In genomic region chr4:183533698-183534097, GRCh38 we compare ENCODE assay signal across 25 cellular contexts. TPM values are rescaled to one million over a fixed set of nuclear protein-coding genes. Genes with fewer than 3 reads are reported as not detected.
DNase-seq lines count a peak whose midpoint lies in the region; ATAC-seq, FAIRE-seq and TF ChIP-seq lines count a peak whose summit lies in the region.
"Had no signal": no experiment of that assay in that cellular context is flagged by ENCODE, and none has a peak within 500 bp of the region (broad histone marks: within the 10 kb centered on the region; RNA-seq: fewer than 3 reads in every experiment).

No MANE protein-coding gene starts in this region.

- H3K79me2 ChIP-seq in H9 (ENCODE audit: insufficient read depth, low read length) (no peaks in the 10 kb centered on the region), H1 (ENCODE audit: control insufficient read depth in 1 of 2, insufficient read depth in 2 of 2, low read length in 2 of 2) (no peaks in the 10 kb centered on the region)

- no peak overlapping the region for H3K27ac ChIP-seq in H9 (ENCODE audit: insufficient read length, low read depth, low read length)
- H3K27ac ChIP-seq in H1 (ENCODE audit: low read depth, low read length): no peak overlapping the region
- H3K27ac ChIP-seq in testis: no peak overlapping the region
- H3K27ac ChIP-seq: A549; BLaER1 treated with 17β-estradiol and CSF1 and Interleukin-3, amounts not matched to agents 10 nM and 100 nM; HL-60; Peyer's patch; SK-N-MC had no signal

- no peaks in the 10 kb centered on the region for H4K20me1 ChIP-seq in H9 (ENCODE audit: control insufficient read depth, insufficient read depth, insufficient read length)
- no peaks in the 10 kb centered on the region for H4K20me1 ChIP-seq in H1 (replicated peaks in 1 of 2; ENCODE audit: control insufficient read depth in 1 of 2, insufficient read depth in 2 of 2, low read length in 2 of 2)
- H4K20me1 ChIP-seq: BLaER1 treated with 17β-estradiol and CSF1 and Interleukin-3, amounts not matched to agents 10 nM and 100 nM had no signal

- H2AK5ac ChIP-seq in H9 (ENCODE audit: insufficient read length, low read length) (no peak overlapping the region), H1 (ENCODE audit: low read depth, low read length) (no peak overlapping the region)

- H3T11ph ChIP-seq in H9 (ENCODE audit: low read length): no peak overlapping the region

- H3K79me1 ChIP-seq in H9 (ENCODE audit: insufficient read depth, low read depth, low read length, poor library complexity, severe bottlenecking) (no peaks in the 10 kb centered on the region), H1 (ENCODE audit: low read depth, low read length) (no peaks in the 10 kb centered on the region)

- H3K4me3 Mint-ChIP-seq in H9: no peak overlapping the region
- H3K4me3 Mint-ChIP-seq: CD4-positive, alpha-beta T cell; T-helper 1 cell treated with Interleukin-12 subunit alpha and Interleukin-12 subunit beta and Interleukin-4 antibody, amounts not matched to agents 30 μg/mL and 1 μg/mL, for 36 hours had no signal

- peak; percentile 15 for DNase-seq in GM03348 (ENCODE audit: low spot score)
- DNase-seq in H9: peak; percentile 42
- peak in 1 of 2 experiments; percentile 10 for DNase-seq in H1 (ENCODE audit: low read depth in 1 of 2, low spot score in 2 of 2)
- DNase-seq in testis: no peak
- DNase-seq in posterior vena cava (ENCODE audit: low spot score): no peak
- DNase-seq: AML-193; CD4-positive, alpha-beta T cell; DMS53; KG1; MG63; NCI-H2029; NCI-H446; NCI-H524 treated with DMSO at 0.1 percent for 48 hours; Peyer's patch; SIG-M5 had no signal

- CTCF ChIA-PET in H1 (lab: Charles Lee; ENCODE audit: partially characterized antibody): interaction anchor here (0.9 to 1.4 kb wide), 4 partner anchors 19 to 80 kb away, joined by 3 to 4 read pairs (median 3); no protein-coding TSS in a partner anchor

- no peak overlapping the region for H2AFZ ChIP-seq in H9 (ENCODE audit: low read length)
- H2AFZ ChIP-seq in H1 (ENCODE audit: low read length): no peak overlapping the region

- no peaks in the 10 kb centered on the region for H3K23me2 ChIP-seq in H9 (ENCODE audit: insufficient read length, low read depth, low read length, poor library complexity, severe bottlenecking)
- H3K23me2 ChIP-seq in H1 (ENCODE audit: low read depth, low read length): no peaks in the 10 kb centered on the region; the same call in 1 of the 2 replicates

- H3K56ac ChIP-seq in H9 (ENCODE audit: insufficient read length, low read depth, low read length): no peak overlapping the region
- H3K56ac ChIP-seq in H1 (replicated peaks; ENCODE audit: insufficient read length, low read depth, low read length): no peak overlapping the region

- TF ChIP-seq CTCF in H9 (conservative IDR thresholded peaks at IDR 0.05) (no peak), H1 (IDR thresholded peaks at IDR 0.05; ENCODE audit: control extremely low read depth in 1 of 3, insufficient read depth in 1 of 3, low read depth in 1 of 3, low read length in 3 of 3) (peak in 2 of 3 experiments; percentile 10 to 25; a peak in 2 of 4 replicates), testis (IDR thresholded peaks at IDR 0.05) (no peak)

- H3K23ac ChIP-seq in H9 (ENCODE audit: insufficient read length, low read depth, low read length) (no peak overlapping the region), H1 (ENCODE audit: insufficient read length) (no peak overlapping the region)

- no peak overlapping the region for H3K18ac ChIP-seq in H9 (ENCODE audit: insufficient read length, low read depth, low read length)
- H3K18ac ChIP-seq in H1 (ENCODE audit: extremely low read depth, low read length): no peak overlapping the region

- H2BK5ac ChIP-seq in H9 (ENCODE audit: insufficient read length, low read length): no peak overlapping the region
- no peak overlapping the region for H2BK5ac ChIP-seq in H1 (ENCODE audit: low read depth, low read length)

- no peak overlapping the region for H3K4me3 ChIP-seq in H1 (ENCODE audit: extremely low read depth in 1 of 4, insufficient read depth in 2 of 4, low read depth in 3 of 4, low read length in 4 of 4)
- H3K4me3 ChIP-seq in testis: peak overlapping the region; percentile 5 to 14
- H3K4me3 ChIP-seq: A549; BLaER1 treated with 17β-estradiol and CSF1 and Interleukin-3, amounts not matched to agents 10 nM and 100 nM; GM12878; MG63; Peyer's patch; SK-N-MC had no signal

- no peaks in the 10 kb centered on the region for H3K9me3 Mint-ChIP-seq in H9
- H3K9me3 Mint-ChIP-seq: CD4-positive, alpha-beta T cell; T-helper 1 cell treated with Interleukin-12 subunit alpha and Interleukin-12 subunit beta and Interleukin-4 antibody, amounts not matched to agents 30 μg/mL and 1 μg/mL, for 36 hours had no signal

- no peak for FAIRE-seq in H1 (lab: Jason Lieb, UNC)
- FAIRE-seq: A549, D721Med, G401.6, GM12878 had no signal

- H3K27ac Mint-ChIP-seq in H9: no peak overlapping the region
- H3K27ac Mint-ChIP-seq: CD4-positive, alpha-beta T cell; T-helper 1 cell treated with Interleukin-12 subunit alpha and Interleukin-12 subunit beta and Interleukin-4 antibody, amounts not matched to agents 30 μg/mL and 1 μg/mL, for 36 hours had no signal

- H2BK15ac ChIP-seq in H9 (ENCODE audit: low read depth, low read length): no peak overlapping the region
- H2BK15ac ChIP-seq in H1 (ENCODE audit: low read length): no peak overlapping the region

- TF ChIP-seq RAD21 in H1 (IDR thresholded peaks at IDR 0.05 in 1 of 2, conservative IDR thresholded peaks at IDR 0.05 in 1 of 2; ENCODE audit: low read depth in 2 of 2, low read length in 2 of 2): peak in 1 of 2 experiments; percentile 18; a peak in 1 of 4 replicates

- ATAC-seq in HG03095 (IDR thresholded peaks at IDR 0.05; ENCODE audit: unreplicated experiment) (no peak), HG02623 (IDR thresholded peaks at IDR 0.05; ENCODE audit: unreplicated experiment) (no peak)
- ATAC-seq: A549, GM12878 had no signal

- no peaks in the 10 kb centered on the region for H3K36me3 ChIP-seq in H1 (ENCODE audit: control insufficient read depth in 2 of 4, insufficient read depth in 4 of 4, low read length in 3 of 4)
- no peaks in the 10 kb centered on the region for H3K36me3 ChIP-seq in testis (ENCODE audit: low read depth, missing control alignments)
- H3K36me3 ChIP-seq: BLaER1 treated with 17β-estradiol and CSF1 and Interleukin-3, amounts not matched to agents 10 nM and 100 nM; MG63; Peyer's patch had no signal

- H2BK20ac ChIP-seq in H9 (ENCODE audit: low read depth, low read length, poor library complexity, severe bottlenecking) (no peak overlapping the region), H1 (ENCODE audit: low read length) (no peak overlapping the region)

- H3K4me1 ChIP-seq in H9 (ENCODE audit: insufficient read depth, low read length): no peaks in the 10 kb centered on the region; the same call in 1 of the 2 replicates
- H3K4me1 ChIP-seq in H1 (replicated peaks in 1 of 4; ENCODE audit: control insufficient read depth in 3 of 4, insufficient read depth in 4 of 4, low read length in 3 of 4): peaks cover 0 to 4% (median 1%) of the 10 kb centered on the region in 4 experiments; a peak in 3 of 7 replicates
- no peaks in the 10 kb centered on the region for H3K4me1 ChIP-seq in testis
- H3K4me1 ChIP-seq: A549, Peyer's patch had no signal

- TF ChIP-seq POLR2A in H1 (IDR thresholded peaks at IDR 0.05; ENCODE audit: control extremely low read depth in 1 of 2, low read depth in 2 of 2, low read length in 2 of 2) (no peak), testis (IDR thresholded peaks at IDR 0.05) (no peak)

- no peak overlapping the region for H3K9ac ChIP-seq in H9 (ENCODE audit: extremely low read depth, insufficient read length, low read length)
- no peak overlapping the region for H3K9ac ChIP-seq in H1 (replicated peaks in 1 of 4; ENCODE audit: extremely low read depth in 1 of 4, low read depth in 3 of 4, low read length in 3 of 4)
- H3K9ac ChIP-seq: BLaER1 treated with 17β-estradiol and CSF1 and Interleukin-3, amounts not matched to agents 10 nM and 100 nM had no signal

- H4K91ac ChIP-seq in H9 (ENCODE audit: insufficient read length, low read depth, low read length) (no peak overlapping the region), H1 (replicated peaks; ENCODE audit: insufficient read length, low read length) (no peak overlapping the region)

- H3K9me3 ChIP-seq in H9 (ENCODE audit: control insufficient read depth, low read depth, low read length) (no peaks in the 10 kb centered on the region), H1 (ENCODE audit: insufficient read depth in 2 of 2, low read depth in 1 of 2, low read length in 1 of 2) (no peaks in the 10 kb centered on the region), testis (no peaks in the 10 kb centered on the region)
- H3K9me3 ChIP-seq: A549; BLaER1 treated with 17β-estradiol and CSF1 and Interleukin-3, amounts not matched to agents 10 nM and 100 nM; MG63; Peyer's patch had no signal

- H3K27me3 ChIP-seq in H9 (ENCODE audit: insufficient read depth, low read length) (no peaks in the 10 kb centered on the region), H1 (replicated peaks in 1 of 4; ENCODE audit: control insufficient read depth in 3 of 4, extremely low read depth in 1 of 4, insufficient read depth in 3 of 4, low read length in 3 of 4) (no peaks in the 10 kb centered on the region; a peak in 1 of 7 replicates), testis (no peaks in the 10 kb centered on the region)
- H3K27me3 ChIP-seq: BLaER1 treated with 17β-estradiol and CSF1 and Interleukin-3, amounts not matched to agents 10 nM and 100 nM; MG63; Peyer's patch had no signal

- H2BK12ac ChIP-seq in H9 (ENCODE audit: insufficient read length, low read depth, low read length) (no peak overlapping the region), H1 (ENCODE audit: low read depth, low read length) (no peak overlapping the region)

- H3K4me1 Mint-ChIP-seq in H9: peaks cover 10 to 11% of the 10 kb centered on the region in 2 experiments

- no peak overlapping the region for H3K4ac ChIP-seq in H9 (ENCODE audit: low read depth, low read length)
- no peak overlapping the region for H3K4ac ChIP-seq in H1 (replicated peaks; ENCODE audit: insufficient read length, low read depth, low read length)

- H4K5ac ChIP-seq in H9 (ENCODE audit: insufficient read length, low read depth, low read length): no peak overlapping the region
- H4K5ac ChIP-seq in H1 (ENCODE audit: insufficient read length, low read depth, low read length): no peak overlapping the region

- H4K8ac ChIP-seq in H9 (replicated peaks; ENCODE audit: insufficient read length, low read depth, low read length): no peak overlapping the region
- no peak overlapping the region for H4K8ac ChIP-seq in H1 (ENCODE audit: extremely low read depth, insufficient read depth, low read length)

- WGBS in H9 (ENCODE audit: extremely low coverage, insufficient read length, low lambda C conversion rate): no CpG with 5 or more reads among the region's 23 CpGs
- 80% methylated on average over 18 of the region's 23 CpGs; no CpG with 5 or more reads in 1 of the 2 experiments for WGBS in H1 (ENCODE audit: extremely low coverage in 1 of 2, insufficient coverage in 1 of 2, insufficient read length in 1 of 2, insufficient replicate concordance in 2 of 2, low coverage in 1 of 2, low lambda C conversion rate in 2 of 2, missing lambda C conversion rate in 1 of 2), 2 experiments
- WGBS in testis, 2 donors: 45 to 55% methylated on average over 21 to 23 of the region's 23 CpGs

- no peaks in the 10 kb centered on the region; the same call in 1 of the 2 replicates for H3K27me3 Mint-ChIP-seq in H9 (ENCODE audit: low read depth)

- H2BK120ac ChIP-seq in H9 (ENCODE audit: low read depth, low read length, poor library complexity, severe bottlenecking) (no peak overlapping the region), H1 (replicated peaks; ENCODE audit: low read depth, low read length) (no peak overlapping the region)

- intact Hi-C loops in testis (cut with DNase I; ENCODE audit: low total_unique reads): no loop called here
- intact Hi-C loops in posterior vena cava (cut with DNase I): no loop called here

- no peak for TF ChIP-seq EP300 in H1 (IDR thresholded peaks at IDR 0.05; ENCODE audit: borderline replicate concordance in 1 of 2, low read depth in 2 of 2, low read length in 2 of 2)

- POLR2A ChIA-PET in H1 (lab: Charles Lee; ENCODE audit: partially characterized antibody): interaction anchor here (1.4 to 2.8 kb wide), 2 partner anchors 9 to 28 kb away, joined by 4 to 10 read pairs; partner anchors contain the start of gene ING2

- no peak overlapping the region for H3K4me2 ChIP-seq in H9 (ENCODE audit: insufficient read depth, insufficient read length, low read length)
- H3K4me2 ChIP-seq in H1 (ENCODE audit: insufficient read depth in 1 of 2, low read depth in 2 of 2, low read length in 2 of 2): no peak overlapping the region
- H3K4me2 ChIP-seq: A549; BLaER1 treated with 17β-estradiol and CSF1 and Interleukin-3, amounts not matched to agents 10 nM and 100 nM had no signal

- no peak overlapping the region for H3K14ac ChIP-seq in H9 (ENCODE audit: insufficient read depth, low read length)
- H3K14ac ChIP-seq in H1 (ENCODE audit: insufficient read length): no peak overlapping the region

- no peaks in the 10 kb centered on the region for H3K36me3 Mint-ChIP-seq in H9 (ENCODE audit: insufficient read depth in 1 of 3, low read depth in 3 of 3)

RNA-seq across cellular contexts. Expression of gene ING2, which starts 28.8 kb away (rescaled TPM):
- total RNA-seq in H9 (2021) (16.9 and 18.6 TPM in 2 replicates), testis (10 to 100 TPM; 47.2 to 47.3 TPM), posterior vena cava (10 to 100 TPM in 1 of 2 donors, 1 to 10 TPM in 1; 9.2 to 11.8 TPM)
- total RNA-seq in H1 (2021; fragmentation: NEBNext Ultra II Directional; extraction: Animal tissue kit (Norgen Biotek cat#: 25700)): 14.8 and 16.1 TPM in 2 replicates
- polyA plus RNA-seq in H1 (2011; rRNA removed) (5.1 and 5.7 TPM in 2 replicates), testis (ENCODE audit: insufficient read depth, low read depth, low replicate concordance) (38.0 TPM)
- 15.3 TPM for polyA plus RNA-seq in H1 (2011; cell fraction: cytosol; rRNA removed)
- polyA plus RNA-seq in H1 (2011; cell fraction: nucleus; rRNA removed): 4.0 TPM
- 15.0 to 20.4 TPM (median 17.0 TPM) in 4 replicates for polyA plus RNA-seq in H1 (2012, experiment 1 of 2)
- 4.2 TPM for polyA plus RNA-seq in H1 (2012, experiment 2 of 2)
- polyA plus RNA-seq in H1 (2013, experiment 1 of 2): 19.0 TPM
- polyA plus RNA-seq in H1 (2013, experiment 2 of 2): 20.5 TPM
- polyA minus RNA-seq in H1 (2011; rRNA and poly(A)+ RNA removed): 1.9 and 2.3 TPM in 2 replicates
- 6.2 TPM for polyA minus RNA-seq in H1 (2011; cell fraction: cytosol; rRNA and poly(A)+ RNA removed)
- 5.1 TPM for polyA minus RNA-seq in H1 (2011; cell fraction: nucleus; rRNA and poly(A)+ RNA removed)

Comparison
In these comparisons a context has a peak if more than half of its experiments do, and no peak if none do; other contexts are left out.
1. DNase-seq: peak in GM03348 (single experiment) and H9 (single experiment); none in testis (single experiment) and posterior vena cava (single experiment).
2. CTCF ChIP-seq: peak in H1 (2 of 3); none in H9 (single experiment) and testis (0 of 3).
3. H3K4me3 ChIP-seq: peak in testis (2 of 2); none in H1 (0 of 4).